Comparison of ENCODE assay signal across 16 cellular contexts in genomic region chr14:74161526-74162158, GRCh38.
A peak's percentile ranks its signal among the peaks of the same experiment; 100 is the strongest.
DNase-seq lines count a peak whose midpoint lies in the region; ATAC-seq, FAIRE-seq and TF ChIP-seq lines count a peak whose summit lies in the region.
"Had no signal": no experiment of that assay in that cellular context is flagged by ENCODE, and none has a peak within 500 bp of the region (broad histone marks: within the 10 kb centered on the region; RNA-seq: fewer than 3 reads in every experiment).

No MANE protein-coding gene starts in this region.

- FAIRE-seq in urothelium cell line (lab: Jason Lieb, UNC) (no peak), H54 (lab: Jason Lieb, UNC) (no peak)
- FAIRE-seq: GM12892 had no signal

- no peaks in the 10 kb centered on the region for H3K9me3 ChIP-seq in endodermal cell (ENCODE audit: control insufficient read depth, low read length)
- H3K9me3 ChIP-seq in spleen: no peaks in the 10 kb centered on the region
- H3K9me3 ChIP-seq: BLaER1, HAP-1 had no signal

- H3K4me3 ChIP-seq in endodermal cell (ENCODE audit: low read length) (no peak overlapping the region), spleen (no peak overlapping the region)
- H3K4me3 ChIP-seq: BLaER1, HAP-1 had no signal

- H3K27me3 Mint-ChIP-seq in endodermal cell (ENCODE audit: insufficient read depth): no peaks in the 10 kb centered on the region

- no peaks in the 10 kb centered on the region for H3K9me3 Mint-ChIP-seq in endodermal cell

- no peaks in the 10 kb centered on the region for H3K4me1 Mint-ChIP-seq in endodermal cell

- H3K27me3 ChIP-seq in endodermal cell (ENCODE audit: control insufficient read depth, insufficient read depth, low read length, poor library complexity, severe bottlenecking) (no peaks in the 10 kb centered on the region), spleen (replicated peaks in 1 of 7) (no peaks in the 10 kb centered on the region)
- H3K27me3 ChIP-seq: BLaER1 had no signal

- no peak overlapping the region for H3K4me3 Mint-ChIP-seq in endodermal cell

- peak; percentile 9 for DNase-seq in DMS 273 (lab: John Stamatoyannopoulos, UW; ENCODE audit: unreplicated experiment)
- no peak for DNase-seq in DMS 273 treated with DMSO at 0.1 percent for 48 hours (lab: John Stamatoyannopoulos, UW)
- peak; percentile 75 for DNase-seq in endodermal cell
- no peak for DNase-seq in left lobe of liver (ENCODE audit: low spot score)
- peak; percentile 8 for DNase-seq in urothelium cell line (ENCODE audit: low spot score)
- no peak for DNase-seq in spleen
- DNase-seq in H54 (ENCODE audit: insufficient read length, low spot score): no peak
- DNase-seq in DMS53 (lab: John Stamatoyannopoulos, UW): no peak
- DNase-seq: NCI-H1436, NCI-H2029 treated with DMSO at 0.1 percent for 48 hours, NCI-H510A, SW 1271 had no signal

- peaks cover 7% of the 10 kb centered on the region for H3K36me3 ChIP-seq in endodermal cell (ENCODE audit: control insufficient read depth, insufficient read depth, low read length)
- peaks cover 0 to 31% (median 0%) of the 10 kb centered on the region in 6 donors for H3K36me3 ChIP-seq in spleen
- H3K36me3 ChIP-seq: HAP-1 had no signal

- 89 to 92% methylated on average over 7 to 8 of the region's 8 CpGs for WGBS in endodermal cell (ENCODE audit: insufficient coverage in 1 of 2, insufficient read length in 1 of 2), 2 experiments
- 87 to 93% (median 91%) methylated on average over 8 of the region's 8 CpGs for WGBS in spleen, 5 donors

- no peak overlapping the region for H3K27ac Mint-ChIP-seq in endodermal cell

- intact Hi-C loops in spleen (cut with DNase I; ENCODE audit: low total_unique reads): no loop called here

- TF ChIP-seq CTCF in endodermal cell (conservative IDR thresholded peaks at IDR 0.05) (peak; percentile 59), spleen (IDR thresholded peaks at IDR 0.05 in 8 of 11, conservative IDR thresholded peaks at IDR 0.05 in 3 of 11) (no peak)

- peaks cover 26% of the 10 kb centered on the region for H3K36me3 Mint-ChIP-seq in endodermal cell (ENCODE audit: low read depth)

- H3K9ac ChIP-seq in endodermal cell (ENCODE audit: extremely low read depth, low read length, poor library complexity, severe bottlenecking): no peak overlapping the region
- H3K9ac ChIP-seq: BLaER1 had no signal

- TF ChIP-seq POLR2A in spleen (IDR thresholded peaks at IDR 0.05): no peak
- no peak for TF ChIP-seq POLR2A in H54 (IDR thresholded peaks at IDR 0.05; ENCODE audit: low read depth, low read length)

- no peak overlapping the region for H3K27ac ChIP-seq in endodermal cell (ENCODE audit: low read depth, low read length)
- H3K27ac ChIP-seq in spleen: no peak overlapping the region
- H3K27ac ChIP-seq: 22Rv1, BLaER1 had no signal

- H3K4me1 ChIP-seq in endodermal cell (ENCODE audit: control insufficient read depth, insufficient read depth, low read length) (no peaks in the 10 kb centered on the region), spleen (no peaks in the 10 kb centered on the region)
- H3K4me1 ChIP-seq: BLaER1, HAP-1 had no signal

- peak; percentile 89 for ATAC-seq in left lobe of liver

Comparison
In these comparisons a context has a peak if more than half of its experiments do, and no peak if none do; other contexts are left out.
1. DNase-seq: peak in DMS 273 (single experiment), endodermal cell (single experiment) and urothelium cell line (single experiment); none in DMS 273 treated with DMSO at 0.1 percent for 48 hours (single experiment), left lobe of liver (single experiment), spleen (single experiment), H54 (single experiment) and DMS53 (single experiment).